ENCODE assay signal across 11 cellular contexts in the genomic region with DNA sequence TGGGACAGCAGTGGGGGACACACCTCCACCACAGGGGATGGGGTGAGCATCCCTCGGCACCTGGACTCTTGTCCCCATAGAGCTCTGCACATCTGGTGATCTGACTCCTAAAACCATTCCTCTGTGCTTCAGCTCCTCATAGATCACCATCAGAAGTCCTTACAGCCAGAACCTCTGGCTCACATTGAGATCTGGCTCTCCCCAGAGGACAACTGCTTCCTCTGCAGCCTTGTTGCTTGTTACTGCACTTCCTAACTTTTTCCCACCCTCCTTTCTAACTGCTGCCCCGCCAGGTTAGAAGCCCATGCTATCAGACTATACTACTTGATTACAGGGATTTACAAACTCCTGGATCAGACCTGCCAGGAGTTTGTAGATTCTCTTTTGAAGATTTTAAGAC.
DNase-seq lines count a peak whose midpoint lies in the region; ATAC-seq, FAIRE-seq and TF ChIP-seq lines count a peak whose summit lies in the region.
"Had no signal": no experiment of that assay in that cellular context is flagged by ENCODE, and none has a peak within 500 bp of the region (broad histone marks: within the 10 kb centered on the region; RNA-seq: fewer than 3 reads in every experiment).

No MANE protein-coding gene starts in this region.

- no peak overlapping the region for H3K27ac Mint-ChIP-seq in activated CD8-positive, alpha-beta T cell treated with anti-CD3 and anti-CD28 coated beads for 36 hours

- in situ Hi-C loops in HepG2 (cut with HindIII; ENCODE audit: extremely low pct_ligation_motif_present, low pct_unique_long_range_greater_than_20kb) (no loop called here), HAP-1 (cut with MboI; ENCODE audit: low sequenced_read_pairs) (no loop called here)

- TF ChIP-seq RAD21 in HepG2 (CRISPR knock-in tag; IDR thresholded peaks at IDR 0.05), result no peak

- H3K27me3 Mint-ChIP-seq in activated CD8-positive, alpha-beta T cell treated with anti-CD3 and anti-CD28 coated beads for 36 hours, result no peaks in the 10 kb centered on the region

- no TSS peak for BruUV-seq in HepG2 (replicated peaks; lab: Mats Ljungman, UMichigan)

- no peaks in the 10 kb centered on the region for H3K27me3 ChIP-seq in HepG2 (ENCODE audit: control insufficient read depth in 1 of 2, insufficient read depth in 2 of 2, low read length in 2 of 2)
- H3K27me3 ChIP-seq in right lobe of liver, result no peaks in the 10 kb centered on the region
- no peaks in the 10 kb centered on the region for H3K27me3 ChIP-seq in heart left ventricle
- H3K27me3 ChIP-seq in HAP-1 (ENCODE audit: low read depth), result no peaks in the 10 kb centered on the region
- H3K27me3 ChIP-seq: SJCRH30 had no signal

- TF ChIP-seq POLR2A in HepG2 (IDR thresholded peaks at IDR 0.05; ENCODE audit: insufficient read depth in 1 of 2, low read depth in 2 of 2, low read length in 2 of 2), result no peak
- no peak for TF ChIP-seq POLR2A in right lobe of liver (IDR thresholded peaks at IDR 0.05)
- no peak for TF ChIP-seq POLR2A in heart left ventricle (IDR thresholded peaks at IDR 0.05)

- H4K20me1 ChIP-seq in HepG2 (ENCODE audit: insufficient read depth, low read length), result no peaks in the 10 kb centered on the region

- H3K27ac ChIP-seq in HepG2 (ENCODE audit: extremely low read length, insufficient read depth, low read length) (no peak overlapping the region), right lobe of liver (no peak overlapping the region), heart left ventricle (no peak overlapping the region)
- H3K27ac ChIP-seq: SJCRH30 had no signal

- DNase-seq in HepG2 (ENCODE audit: low spot score), result no peak
- no peak for DNase-seq in right lobe of liver
- peak; percentile 11 to 14 for DNase-seq in SW 1271 (lab: John Stamatoyannopoulos, UW)
- DNase-seq in heart left ventricle, result peak in 1 of 5 donors; percentile 39
- no peak for DNase-seq in NCI-H1048 (lab: John Stamatoyannopoulos, UW)
- DNase-seq in activated CD8-positive, alpha-beta T cell treated with anti-CD3 and anti-CD28 coated beads for 36 hours, result no peak
- DNase-seq in HAP-1 (ENCODE audit: low spot score in 2 of 2), result no peak
- DNase-seq: activated effector memory CD4-positive, alpha-beta T cell treated with Interleukin-2 at 50 U/mL for 16 hours; DND-41 had no signal

- H3K9me3 ChIP-seq in HepG2 (ENCODE audit: low read length) (no peaks in the 10 kb centered on the region), right lobe of liver (no peaks in the 10 kb centered on the region), heart left ventricle (no peaks in the 10 kb centered on the region), HAP-1 (no peaks in the 10 kb centered on the region)
- H3K9me3 ChIP-seq: SJCRH30 had no signal

- peaks cover 15 to 51% of the 10 kb centered on the region in 2 experiments for H3K36me3 ChIP-seq in HepG2 (replicated peaks in 1 of 2; ENCODE audit: control insufficient read depth in 1 of 2, insufficient read depth in 2 of 2, low read length in 2 of 2)
- no peaks in the 10 kb centered on the region for H3K36me3 ChIP-seq in right lobe of liver
- H3K36me3 ChIP-seq in heart left ventricle, result no peaks in the 10 kb centered on the region
- no peaks in the 10 kb centered on the region for H3K36me3 ChIP-seq in HAP-1 (replicated peaks)
- H3K36me3 ChIP-seq: SJCRH30 had no signal

- TF ChIP-seq CTCF in HepG2 (CRISPR knock-in tag; IDR thresholded peaks at IDR 0.05) (peak; percentile 25; the same call in 1 of the 2 replicates), right lobe of liver (IDR thresholded peaks at IDR 0.05) (no peak), heart left ventricle (IDR thresholded peaks at IDR 0.05) (peak; percentile 4 to 62 (median 30))
- no peak for TF ChIP-seq CTCF in activated CD8-positive, alpha-beta T cell treated with anti-CD3 and anti-CD28 coated beads for 36 hours (IDR thresholded peaks at IDR 0.05)

- no peaks in the 10 kb centered on the region for H3K4me1 Mint-ChIP-seq in activated CD8-positive, alpha-beta T cell treated with anti-CD3 and anti-CD28 coated beads for 36 hours (ENCODE audit: low read depth)

- 93% methylated on average over 1 of the region's 2 CpGs for WGBS in HepG2 (ENCODE audit: low lambda C conversion rate)
- WGBS in right lobe of liver (ENCODE audit: insufficient coverage, low coverage, low lambda C conversion rate, missing lambda C conversion rate), result 100% methylated on average over 1 of the region's 2 CpGs
- WGBS in heart left ventricle, 4 donors, result 63 to 80% (median 74%) methylated on average over 2 of the region's 2 CpGs

- no peak overlapping the region for H3K4me2 ChIP-seq in HepG2 (ENCODE audit: low read depth, low read length)

- H3K36me3 Mint-ChIP-seq in activated CD8-positive, alpha-beta T cell treated with anti-CD3 and anti-CD28 coated beads for 36 hours (ENCODE audit: low read depth), result no peaks in the 10 kb centered on the region

- ATAC-seq in HepG2 (no peak; the same call in 2 of the 3 replicates), right lobe of liver (no peak), heart left ventricle (peak in 3 of 4 donors; percentile 60 to 77 (median 74)), GM18511 (IDR thresholded peaks at IDR 0.05; ENCODE audit: unreplicated experiment) (no peak)
- ATAC-seq in activated CD8-positive, alpha-beta T cell treated with anti-CD3 and anti-CD28 coated beads for 36 hours, result no peak

- no peak for FAIRE-seq in HepG2 (lab: Jason Lieb, UNC)

- CTCF ChIA-PET in HepG2 (lab: Yijun Ruan, JAX; ENCODE audit: low intra/inter-chr PET ratio, low total read pairs), result no interaction called here
- CTCF ChIA-PET in activated CD8-positive, alpha-beta T cell treated with anti-CD3 and anti-CD28 coated beads for 36 hours (lab: Charles Lee), result interaction anchor here (1.2 kb wide), 1 partner anchor 104 kb away, joined by 3 read pairs; no protein-coding TSS in a partner anchor

- no peak overlapping the region for H3K4me3 Mint-ChIP-seq in activated CD8-positive, alpha-beta T cell treated with anti-CD3 and anti-CD28 coated beads for 36 hours

- no peaks in the 10 kb centered on the region for H3K4me1 ChIP-seq in HepG2 (ENCODE audit: insufficient read depth, low read length)
- H3K4me1 ChIP-seq in right lobe of liver, result no peaks in the 10 kb centered on the region
- H3K4me1 ChIP-seq in heart left ventricle, result peaks cover 0 to 5% (median 0%) of the 10 kb centered on the region in 12 donors
- H3K4me1 ChIP-seq in HAP-1, result 0 out of 2 replicates have a peak, but pooled peaks cover 4% of the 10 kb centered on the region

- no peak overlapping the region for H3K9ac ChIP-seq in HepG2 (ENCODE audit: insufficient read depth, low read depth, low read length)

- POLR2A ChIA-PET in HepG2 (lab: Yijun Ruan, JAX), result no interaction called here
- POLR2A ChIA-PET in activated CD8-positive, alpha-beta T cell treated with anti-CD3 and anti-CD28 coated beads for 36 hours (lab: Charles Lee), result no interaction called here

- no peak overlapping the region for H2AFZ ChIP-seq in HepG2 (ENCODE audit: low read length)

- no peaks in the 10 kb centered on the region for H3K9me3 Mint-ChIP-seq in activated CD8-positive, alpha-beta T cell treated with anti-CD3 and anti-CD28 coated beads for 36 hours

- TF ChIP-seq EP300 in HepG2 (IDR thresholded peaks at IDR 0.05; ENCODE audit: low read depth in 2 of 2, low read length in 2 of 2) (no peak), HepG2 (CRISPR knock-in tag; IDR thresholded peaks at IDR 0.05; ENCODE audit: borderline replicate concordance) (no peak)

- no peaks in the 10 kb centered on the region for H3K79me2 ChIP-seq in HepG2 (ENCODE audit: insufficient read depth, low read length)

- no peak overlapping the region for H3K4me3 ChIP-seq in HepG2 (replicated peaks in 1 of 3; ENCODE audit: insufficient read depth in 1 of 3, low read depth in 2 of 3, low read length in 3 of 3)
- H3K4me3 ChIP-seq in right lobe of liver, result no peak overlapping the region
- no peak overlapping the region for H3K4me3 ChIP-seq in heart left ventricle
- no peak overlapping the region for H3K4me3 ChIP-seq in HAP-1
- H3K4me3 ChIP-seq: SJCRH30 had no signal

- intact Hi-C loops in HepG2 (cut with micrococcal nuclease; ENCODE audit: unreplicated experiment), result no loop called here
- intact Hi-C loops in right lobe of liver (cut with DNase I), result no loop called here
- intact Hi-C loops in heart left ventricle (cut with DNase I), result no loop called here
- intact Hi-C loops in activated CD8-positive, alpha-beta T cell treated with anti-CD3 and anti-CD28 coated beads for 36 hours (cut with micrococcal nuclease), result no loop called here

TF ChIP-seq in HepG2, 621 proteins besides CTCF, POLR2A, EP300 and RAD21:
- TF ChIP-seq ZMYM3 (CRISPR knock-in tag; IDR thresholded peaks at IDR 0.05), result no peak
- TF ChIP-seq RORA (CRISPR knock-in tag; IDR thresholded peaks at IDR 0.05), result no peak
- no peak for TF ChIP-seq NKX3-1 (CRISPR knock-in tag; IDR thresholded peaks at IDR 0.05)
- TF ChIP-seq ZHX1 (CRISPR knock-in tag; IDR thresholded peaks at IDR 0.05; ENCODE audit: low read depth), result no peak
- no peak for TF ChIP-seq GABPA (IDR thresholded peaks at IDR 0.05; ENCODE audit: low read depth, low read length)
- no peak for TF ChIP-seq GABPA (CRISPR knock-in tag; IDR thresholded peaks at IDR 0.05; ENCODE audit: low read depth)
- TF ChIP-seq CENPX (CRISPR knock-in tag; IDR thresholded peaks at IDR 0.05), result no peak
- no peak for TF ChIP-seq ZNF382 (CRISPR knock-in tag; IDR thresholded peaks at IDR 0.05; ENCODE audit: borderline replicate concordance)
- TF ChIP-seq KDM6A (CRISPR knock-in tag; IDR thresholded peaks at IDR 0.05; ENCODE audit: low read depth), result no peak
- no peak for TF ChIP-seq YY1 (IDR thresholded peaks at IDR 0.05; ENCODE audit: insufficient read depth, insufficient replicate concordance, low read depth, low read length)
- no peak for TF ChIP-seq NR3C1 (CRISPR knock-in tag; IDR thresholded peaks at IDR 0.05)
- no peak for TF ChIP-seq U2AF2 (IDR thresholded peaks at IDR 0.05; ENCODE audit: low read depth, low read length)

Comparison
In these comparisons a context has a peak if more than half of its experiments do, and no peak if none do; other contexts are left out.
1. CTCF ChIP-seq: peak in HepG2 (single experiment) and heart left ventricle (12 of 12); none in right lobe of liver (0 of 4) and activated CD8-positive, alpha-beta T cell treated with anti-CD3 and anti-CD28 coated beads for 36 hours (single experiment).
2. ATAC-seq: peak in heart left ventricle (3 of 4); none in HepG2 (single experiment), right lobe of liver (0 of 4), GM18511 (single experiment) and activated CD8-positive, alpha-beta T cell treated with anti-CD3 and anti-CD28 coated beads for 36 hours (single experiment).
3. DNase-seq: peak in SW 1271 (2 of 2); none in HepG2 (single experiment), right lobe of liver (0 of 3), NCI-H1048 (single experiment), activated CD8-positive, alpha-beta T cell treated with anti-CD3 and anti-CD28 coated beads for 36 hours (single experiment) and HAP-1 (0 of 2).